ENCODE assay signal across 19 cellular contexts in genomic region chrX:71783569-71784347, GRCh38. TPM values are rescaled to one million over a fixed set of nuclear protein-coding genes. Genes with fewer than 3 reads are reported as not detected.
DNase-seq lines count a peak whose midpoint lies in the region; ATAC-seq lines count a peak whose summit lies in the region.
"Not testable (repeated sequence)": the region's sequence is repeated elsewhere in the genome, so short reads cannot be mapped to it uniquely, and the experiment has no call there.
"Had no signal": no experiment of that assay in that cellular context is flagged by ENCODE, and none has a peak within 500 bp of the region (broad histone marks: within the 10 kb centered on the region; RNA-seq: fewer than 3 reads in every experiment).

No MANE protein-coding gene starts in this region.

- H3K9me3 Mint-ChIP-seq in activated CD4-positive, alpha-beta T cell treated with anti-CD3 and anti-CD28 coated beads for 36 hours (ENCODE audit: low read depth) = not testable (repeated sequence)

- H3K27ac Mint-ChIP-seq in activated CD4-positive, alpha-beta T cell treated with anti-CD3 and anti-CD28 coated beads for 36 hours = not testable (repeated sequence)

- not testable (repeated sequence) for H3K36me3 Mint-ChIP-seq in activated CD4-positive, alpha-beta T cell treated with anti-CD3 and anti-CD28 coated beads for 36 hours (ENCODE audit: low read depth)

- not testable (repeated sequence) for DNase-seq in activated CD4-positive, alpha-beta T cell treated with anti-CD3 and anti-CD28 coated beads for 36 hours; Right ventricle myocardium superior; sciatic nerve (ENCODE audit: low spot score)

- CTCF ChIA-PET in activated CD4-positive, alpha-beta T cell treated with anti-CD3 and anti-CD28 coated beads for 36 hours (lab: Charles Lee) = not testable (repeated sequence)

- ATAC-seq in GM18502 (IDR thresholded peaks at IDR 0.05; ENCODE audit: poor library complexity, unreplicated experiment) (peak; percentile 46), GM19395 (IDR thresholded peaks at IDR 0.05; ENCODE audit: unreplicated experiment) (peak; percentile 51), GM21619 (IDR thresholded peaks at IDR 0.05; ENCODE audit: unreplicated experiment) (peak; percentile 47), HG02884 (IDR thresholded peaks at IDR 0.05; ENCODE audit: unreplicated experiment) (peak; percentile 26), HG03280 (IDR thresholded peaks at IDR 0.05; ENCODE audit: unreplicated experiment) (peak; percentile 64), Right ventricle myocardium superior (ENCODE audit: poor library complexity) (peak; percentile 46), sciatic nerve (peak; percentile 67)
- peak; percentile 27 for ATAC-seq in activated CD4-positive, alpha-beta T cell treated with anti-CD3 and anti-CD28 coated beads for 36 hours

- H3K4me1 Mint-ChIP-seq in activated CD4-positive, alpha-beta T cell treated with anti-CD3 and anti-CD28 coated beads for 36 hours = not testable (repeated sequence)

- intact Hi-C loops in activated CD4-positive, alpha-beta T cell treated with anti-CD3 and anti-CD28 coated beads for 36 hours (cut with DNase I, micrococcal nuclease); Right ventricle myocardium superior (cut with DNase I); sciatic nerve (cut with DNase I): not testable (repeated sequence)

- not testable (repeated sequence) for H3K27me3 Mint-ChIP-seq in activated CD4-positive, alpha-beta T cell treated with anti-CD3 and anti-CD28 coated beads for 36 hours

- POLR2A ChIA-PET in activated CD4-positive, alpha-beta T cell treated with anti-CD3 and anti-CD28 coated beads for 36 hours (lab: Charles Lee) = not testable (repeated sequence)

- H3K4me3 Mint-ChIP-seq in activated CD4-positive, alpha-beta T cell treated with anti-CD3 and anti-CD28 coated beads for 36 hours = not testable (repeated sequence)

RNA-seq across cellular contexts. Expression of gene CXorf49B, which starts 20.6 kb away (rescaled TPM):
- total RNA-seq in activated CD4-positive, alpha-beta T cell treated with anti-CD3 and anti-CD28 coated beads for 36 hours = not detected
- total RNA-seq in Right ventricle myocardium superior (not detected), sciatic nerve (not detected)
- total RNA-seq: activated naive CD8-positive, alpha-beta T cell treated with anti-CD3 and anti-CD28 coated beads for 36 hours; astrocyte; dermis blood vessel endothelial cell; gastroesophageal sphincter; GM23248; HFFc6; liver; ovary; PC-3; spleen; suprapubic skin had no signal
